In genomic region chr10:30832727-30833624, GRCh38 we compare ENCODE assay signal across 16 cellular contexts.
"Had no signal": no experiment of that assay in that cellular context is flagged by ENCODE, and none has a peak within 500 bp of the region (broad histone marks: within the 10 kb centered on the region; RNA-seq: fewer than 3 reads in every experiment).

No MANE protein-coding gene starts in this region.

- H3K27me3 ChIP-seq: adrenal gland, colonic mucosa, gastroesophageal sphincter, neutrophil, right lobe of liver had no signal

- H3K4me1 ChIP-seq: adrenal gland, colonic mucosa, right lobe of liver had no signal

- ATAC-seq: gastroesophageal sphincter, right lobe of liver, T-cell had no signal

- H3K4me3 ChIP-seq: adrenal gland, colonic mucosa, gastroesophageal sphincter, right lobe of liver had no signal

- H3K27ac ChIP-seq: adrenal gland, colonic mucosa, gastroesophageal sphincter, neutrophil, right lobe of liver, WERI-Rb-1 had no signal

- H3K36me3 ChIP-seq: adrenal gland, colonic mucosa, gastroesophageal sphincter, neutrophil, right lobe of liver, WERI-Rb-1 had no signal

- FAIRE-seq: keratinocyte had no signal

- DNase-seq: activated CD4-positive, alpha-beta T cell treated with anti-CD3 and anti-CD28 coated beads for 48 hours; activated naive CD4-positive, alpha-beta T cell treated with anti-CD3 and anti-CD28 coated beads, Interleukin-2, amount 10 ng/mL, durations not matched to agents 7 days and 5 days; caudate nucleus; colonic mucosa; effector memory CD4-positive, alpha-beta T cell; posterior cingulate gyrus; right lobe of liver; stimulated activated CD4-positive, alpha-beta T cell treated with anti-CD3 and anti-CD28 coated beads, Interleukin-2, amount 100 ng/mL, for 48 hours; stimulated activated naive CD4-positive, alpha-beta T cell treated with Interleukin-2 at 50 U/mL for 16 hours; T-cell; T1000; WERI-Rb-1 had no signal

- H3K9me3 ChIP-seq: adrenal gland, colonic mucosa, gastroesophageal sphincter, neutrophil, right lobe of liver had no signal
